Comparison of ENCODE assay signal across 8 cellular contexts in the genomic region with DNA sequence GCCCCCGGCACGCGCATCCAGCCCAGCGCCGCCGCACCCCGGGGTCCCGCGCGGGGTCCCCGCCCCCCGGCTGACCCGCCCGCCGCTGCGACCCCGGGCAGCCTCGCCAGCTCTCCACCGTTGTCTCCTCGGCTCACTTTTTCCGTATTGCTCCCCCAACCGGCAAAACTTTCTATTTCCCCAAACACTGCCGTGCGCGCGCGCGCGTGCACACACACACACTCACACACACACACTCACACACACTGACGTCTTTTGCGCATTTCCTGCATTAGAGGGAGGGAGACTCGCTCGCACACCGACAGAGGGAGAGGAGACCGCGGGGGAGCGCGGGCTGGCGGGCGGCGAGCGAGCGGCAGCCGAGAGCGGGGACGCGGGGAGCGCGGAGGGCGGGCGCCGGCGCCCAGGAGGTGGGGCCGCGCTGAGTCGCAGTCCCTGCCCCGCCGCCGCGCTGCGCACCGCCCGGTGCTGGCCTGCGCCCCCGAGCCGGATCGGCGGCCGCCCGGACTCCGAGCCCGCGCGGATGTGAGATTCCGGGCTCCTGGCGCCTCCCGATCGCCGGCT. TPM values are rescaled to one million over a fixed set of nuclear protein-coding genes. Genes with fewer than 3 reads are reported as not detected.
DNase-seq lines count a peak whose midpoint lies in the region; ATAC-seq lines count a peak whose summit lies in the region.

No MANE protein-coding gene starts in this region.

- no peak overlapping the region for H3K4me3 ChIP-seq in endocrine pancreas (ENCODE audit: control insufficient read depth, insufficient read depth, low read length)
- peak overlapping the region; percentile 91 for H3K4me3 ChIP-seq in mesodermal cell (ENCODE audit: extremely low read depth, insufficient read depth, low read length, poor library complexity, severe bottlenecking)

- H3K36me3 ChIP-seq in endocrine pancreas (ENCODE audit: control insufficient read depth, insufficient read depth, low read length), result no peaks in the 10 kb centered on the region
- H3K36me3 ChIP-seq in mesodermal cell (ENCODE audit: control insufficient read depth, insufficient read depth, low read length), result peaks cover 15% of the 10 kb centered on the region

- peak; percentile 75 for DNase-seq in COLO829 (ENCODE audit: low spot score)
- DNase-seq in HK-2 (ENCODE audit: unreplicated experiment), result peak; percentile 92
- peak; percentile 94 for DNase-seq in NOMO-1 treated with DMSO at 0.1 percent for 48 hours (lab: John Stamatoyannopoulos, UW; ENCODE audit: unreplicated experiment)
- DNase-seq in activated CD8-positive, alpha-beta memory T cell treated with anti-CD3 and anti-CD28 coated beads, Interleukin-2, amount 50 U/mL, for 1 hour (ENCODE audit: extremely low read depth), result peak; percentile 90
- peak; percentile 90 for DNase-seq in stimulated activated CD8-positive, alpha-beta memory T cell treated with anti-CD3 and anti-CD28 coated beads, Interleukin-15, amount 100 ng/mL, for 1 hour (ENCODE audit: low read depth)

- peak overlapping the region; percentile 78 for H3K27ac ChIP-seq in mesodermal cell (ENCODE audit: low read depth, low read length, severe bottlenecking)

- ATAC-seq in GM19452 (IDR thresholded peaks at IDR 0.05; ENCODE audit: unreplicated experiment), result peak; percentile 70

- H3K4me1 ChIP-seq in endocrine pancreas (ENCODE audit: control insufficient read depth, insufficient read depth, low read length) (no peaks in the 10 kb centered on the region), mesodermal cell (ENCODE audit: control insufficient read depth, insufficient read depth, low read length, poor library complexity, severe bottlenecking) (peaks cover 7% of the 10 kb centered on the region)

- WGBS in mesodermal cell (ENCODE audit: insufficient coverage in 2 of 2), 2 experiments, result 0% methylated on average over 32 to 38 of the region's 79 CpGs

- H3K9me3 ChIP-seq in endocrine pancreas (ENCODE audit: control insufficient read depth, low read length), result no peaks in the 10 kb centered on the region
- H3K9me3 ChIP-seq in mesodermal cell (ENCODE audit: control insufficient read depth, low read length), result no peaks in the 10 kb centered on the region

- peak overlapping the region; percentile 75 for H3K9ac ChIP-seq in endocrine pancreas (ENCODE audit: control insufficient read depth, insufficient read depth, low read length)

- no peaks in the 10 kb centered on the region for H3K27me3 ChIP-seq in endocrine pancreas (ENCODE audit: control insufficient read depth, insufficient read depth, low read length)

RNA-seq across cellular contexts. Expression of a gene that starts 0.5 kb away (rescaled TPM):
- polyA plus RNA-seq in mesodermal cell (2013, experiment 1 of 2), result 19.1 TPM
- 19.3 TPM for polyA plus RNA-seq in mesodermal cell (2013, experiment 2 of 2)

RNA-seq across cellular contexts. Expression of a gene that starts 39.9 kb away (rescaled TPM):
- 14.6 TPM for polyA plus RNA-seq in mesodermal cell (2013, experiment 1 of 2)
- 16.8 TPM for polyA plus RNA-seq in mesodermal cell (2013, experiment 2 of 2)
